In genomic region chr19:34963531-34964406, GRCh38 we compare ENCODE assay signal across 1 cellular context.
TF ChIP-seq lines count a peak whose summit lies in the region.

TSS of gene ZNF792 (minus strand) at chr19:34964229. CDS start at chr19:34963662, 567 bp downstream.

TF ChIP-seq in HEK293, 187 proteins besides CTCF, POLR2A, EP300 and RAD21 (continued from another document and continues in another):
- TF ChIP-seq PRDM2 (tag by site-specific recombination; IDR thresholded peaks at IDR 0.05; ENCODE audit: borderline replicate concordance) (0 out of 2 replicates have a peak, but pooled peaks have one; percentile 72), ZBTB26 (tag by site-specific recombination; optimal IDR thresholded peaks at IDR 0.05) (peak; percentile 77), ZNF837 (tag by site-specific recombination; IDR thresholded peaks at IDR 0.05) (peak; percentile 5; the same call in 1 of the 2 replicates), ZNF335 (tag by site-specific recombination; conservative IDR thresholded peaks at IDR 0.05) (peak; percentile 99), KLF7 (tag by site-specific recombination; IDR thresholded peaks at IDR 0.05; ENCODE audit: borderline replicate concordance) (peak; percentile 35; the same call in 1 of the 2 replicates), ZNF133 (tag by site-specific recombination; IDR thresholded peaks at IDR 0.05) (0 out of 2 replicates have a peak, but pooled peaks have one; percentile 6), YY1 (tag by site-specific recombination; IDR thresholded peaks at IDR 0.05) (peak; percentile 44; the same call in 1 of the 2 replicates), ZSCAN16 (tag by site-specific recombination; IDR thresholded peaks at IDR 0.05) (peak; percentile 25; the same call in 1 of the 2 replicates), WT1 (tag by site-specific recombination; IDR thresholded peaks at IDR 0.05) (peak; percentile 44; the same call in 1 of the 2 replicates), PBX3 (CRISPR knock-in tag; IDR thresholded peaks at IDR 0.05) (0 out of 2 replicates have a peak, but pooled peaks have one; percentile 39), ZNF658 (tag by site-specific recombination; IDR thresholded peaks at IDR 0.05) (no peak), ZBTB17 (tag by site-specific recombination; IDR thresholded peaks at IDR 0.05) (peak; percentile 99), ZNF2 (tag by site-specific recombination; IDR thresholded peaks at IDR 0.05) (peak; percentile 94), ZNF600 (tag by site-specific recombination; IDR thresholded peaks at IDR 0.05) (peak; percentile 87), IKZF3 (tag by site-specific recombination; IDR thresholded peaks at IDR 0.05) (peak; percentile 54; the same call in 1 of the 2 replicates), ZNF585B (tag by site-specific recombination; IDR thresholded peaks at IDR 0.05) (no peak), OSR2 (tag by site-specific recombination; IDR thresholded peaks at IDR 0.05) (no peak), OVOL3 (tag by site-specific recombination; IDR thresholded peaks at IDR 0.05) (no peak), YY2 (tag by site-specific recombination; IDR thresholded peaks at IDR 0.05) (peak; percentile 35; the same call in 1 of the 2 replicates), ZBTB49 (tag by site-specific recombination; IDR thresholded peaks at IDR 0.05; ENCODE audit: low read depth) (no peak), ZNF768 (tag by site-specific recombination; IDR thresholded peaks at IDR 0.05) (no peak; the same call in 1 of the 2 replicates), PATZ1 (tag by site-specific recombination; IDR thresholded peaks at IDR 0.05) (peak; percentile 96), BCL11A (tag by site-specific recombination; IDR thresholded peaks at IDR 0.05; ENCODE audit: low read depth) (peak; percentile 77), SP7 (tag by site-specific recombination; IDR thresholded peaks at IDR 0.05) (peak; percentile 73), KLF8 (tag by site-specific recombination; IDR thresholded peaks at IDR 0.05) (peak; percentile 63), ZSCAN4 (tag by site-specific recombination; IDR thresholded peaks at IDR 0.05) (peak; percentile 51), ZFHX2 (tag by site-specific recombination; conservative IDR thresholded peaks at IDR 0.05) (peak; percentile 75), HIC1 (tag by site-specific recombination; IDR thresholded peaks at IDR 0.05) (peak; percentile 84), ZNF692 (tag by site-specific recombination; IDR thresholded peaks at IDR 0.05) (peak; percentile 98), KLF9 (tag by site-specific recombination; IDR thresholded peaks at IDR 0.05; ENCODE audit: low read depth) (peak; percentile 86), ZNF560 (tag by site-specific recombination; IDR thresholded peaks at IDR 0.05; ENCODE audit: borderline replicate concordance) (peak; percentile 79; the same call in 1 of the 2 replicates), ZBTB11 (tag by site-specific recombination; conservative IDR thresholded peaks at IDR 0.05; ENCODE audit: low read depth) (peak; percentile 85), KLF1 (tag by site-specific recombination; IDR thresholded peaks at IDR 0.05) (peak; percentile 19; the same call in 1 of the 2 replicates)
